ENCODE assay signal across 31 cellular contexts in genomic region chr9:120568816-120569215, GRCh38.
"Had no signal": no experiment of that assay in that cellular context is flagged by ENCODE, and none has a peak within 500 bp of the region (broad histone marks: within the 10 kb centered on the region; RNA-seq: fewer than 3 reads in every experiment).

No MANE protein-coding gene starts in this region.

- DNase-seq: activated CD4-positive, alpha-beta memory T cell treated with anti-CD3 and anti-CD28 coated beads for 36 hours; activated CD4-positive, alpha-beta T cell treated with anti-CD3 and anti-CD28 coated beads for 36 hours; activated CD4-positive, alpha-beta T cell treated with anti-CD3 and anti-CD28 coated beads, Interleukin-2, amount 10 ng/mL, durations not matched to agents 24 days and 14 days; activated CD4-positive, CD25-positive, alpha-beta regulatory T cell; activated CD4-positive, CD25-positive, alpha-beta regulatory T cell treated with anti-CD3 and anti-CD28 coated beads, Interleukin-2, amount 50 U/mL, for 72 hours; activated CD8-positive, alpha-beta memory T cell treated with anti-CD3 and anti-CD28 coated beads, Interleukin-2, amount 10 ng/mL, durations not matched to agents 7 days and 5 days; activated CD8-positive, alpha-beta memory T cell treated with anti-CD3 and anti-CD28 coated beads, Interleukin-2, amount 50 U/mL, for 4 hours; activated CD8-positive, alpha-beta T cell treated with anti-CD3 and anti-CD28 coated beads, Interleukin-2, amount 10 ng/mL, durations not matched to agents 7 days and 5 days; activated gamma-delta T cell; activated naive CD4-positive, alpha-beta T cell; activated naive CD4-positive, alpha-beta T cell treated with anti-CD3 and anti-CD28 coated beads, Interleukin-2, amount 10 ng/mL, durations not matched to agents 7 days and 5 days; activated naive CD8-positive, alpha-beta T cell treated with anti-CD3 and anti-CD28 coated beads, Interleukin-2, amount 10 ng/mL, durations not matched to agents 7 days and 5 days; activated T-cell treated with anti-CD3 and anti-CD28 coated beads, Interleukin-2, amount 50 U/mL, for 1 hour; activated T-cell treated with anti-CD3 and anti-CD28 coated beads, Interleukin-2, amount 50 U/mL, for 48 hours; central memory CD4-positive, alpha-beta T cell; cerebellar nuclear complex; colonic mucosa; effector memory CD4-positive, alpha-beta T cell; endodermal cell; foreskin fibroblast; T-cell; T1000 had no signal

- H3K9me3 Mint-ChIP-seq: activated CD4-positive, alpha-beta memory T cell treated with anti-CD3 and anti-CD28 coated beads for 36 hours; activated CD4-positive, alpha-beta T cell treated with anti-CD3 and anti-CD28 coated beads, Interleukin-2, amount 10 ng/mL, durations not matched to agents 24 days and 14 days; activated naive CD4-positive, alpha-beta T cell treated with anti-CD3 and anti-CD28 coated beads, Interleukin-2, amount 10 ng/mL, durations not matched to agents 7 days and 5 days; activated naive CD4-positive, alpha-beta T cell treated with anti-CD3 and anti-CD28 coated beads, Interleukin-2, amount 50 U/mL, for 72 hours; activated naive CD8-positive, alpha-beta T cell treated with anti-CD3 and anti-CD28 coated beads, Interleukin-2, amount 10 ng/mL, durations not matched to agents 7 days and 5 days; brain; endodermal cell; T-cell; T-helper 1 cell treated with Interleukin-12 subunit alpha and Interleukin-12 subunit beta and Interleukin-4 antibody, amounts not matched to agents 30 μg/mL and 1 μg/mL, for 36 hours; T-helper 2 cell treated with Interferon-gamma antibody and Interleukin-4, amounts not matched to agents 5 μg/mL and 100 μg/mL, for 36 hours had no signal

- H3K4me1 ChIP-seq: colonic mucosa had no signal

- H3K4me3 Mint-ChIP-seq: activated CD4-positive, alpha-beta memory T cell treated with anti-CD3 and anti-CD28 coated beads for 36 hours; activated CD4-positive, alpha-beta T cell treated with anti-CD3 and anti-CD28 coated beads for 36 hours; activated CD4-positive, alpha-beta T cell treated with anti-CD3 and anti-CD28 coated beads, Interleukin-2, amount 10 ng/mL, durations not matched to agents 24 days and 14 days; activated CD8-positive, alpha-beta memory T cell treated with anti-CD3 and anti-CD28 coated beads, Interleukin-2, amount 10 ng/mL, durations not matched to agents 7 days and 5 days; activated CD8-positive, alpha-beta T cell treated with anti-CD3 and anti-CD28 coated beads, Interleukin-2, amount 10 ng/mL, durations not matched to agents 7 days and 5 days; activated naive CD4-positive, alpha-beta T cell treated with anti-CD3 and anti-CD28 coated beads, Interleukin-2, amount 10 ng/mL, durations not matched to agents 7 days and 5 days; activated naive CD8-positive, alpha-beta T cell treated with anti-CD3 and anti-CD28 coated beads, Interleukin-2, amount 10 ng/mL, durations not matched to agents 7 days and 5 days; brain; endodermal cell; T-cell; T-helper 1 cell treated with Interleukin-12 subunit alpha and Interleukin-12 subunit beta and Interleukin-4 antibody, amounts not matched to agents 30 μg/mL and 1 μg/mL, for 36 hours; T-helper 2 cell treated with Interferon-gamma antibody and Interleukin-4, amounts not matched to agents 5 μg/mL and 100 μg/mL, for 36 hours had no signal

- H3K9me3 ChIP-seq: ascending aorta, breast epithelium, colonic mucosa had no signal

- H3K27ac Mint-ChIP-seq: activated CD4-positive, alpha-beta memory T cell treated with anti-CD3 and anti-CD28 coated beads for 36 hours; activated CD4-positive, alpha-beta T cell treated with anti-CD3 and anti-CD28 coated beads for 36 hours; activated CD8-positive, alpha-beta memory T cell treated with anti-CD3 and anti-CD28 coated beads, Interleukin-2, amount 10 ng/mL, durations not matched to agents 7 days and 5 days; activated CD8-positive, alpha-beta T cell treated with anti-CD3 and anti-CD28 coated beads, Interleukin-2, amount 10 ng/mL, durations not matched to agents 7 days and 5 days; activated naive CD4-positive, alpha-beta T cell treated with anti-CD3 and anti-CD28 coated beads, Interleukin-2, amount 10 ng/mL, durations not matched to agents 7 days and 5 days; activated naive CD4-positive, alpha-beta T cell treated with anti-CD3 and anti-CD28 coated beads, Interleukin-2, amount 50 U/mL, for 72 hours; activated naive CD8-positive, alpha-beta T cell treated with anti-CD3 and anti-CD28 coated beads, Interleukin-2, amount 10 ng/mL, durations not matched to agents 7 days and 5 days; endodermal cell; T-helper 1 cell treated with Interleukin-12 subunit alpha and Interleukin-12 subunit beta and Interleukin-4 antibody, amounts not matched to agents 30 μg/mL and 1 μg/mL, for 36 hours; T-helper 2 cell treated with Interferon-gamma antibody and Interleukin-4, amounts not matched to agents 5 μg/mL and 100 μg/mL, for 36 hours had no signal

- H3K36me3 ChIP-seq: colonic mucosa had no signal

- H3K27me3 Mint-ChIP-seq: activated CD4-positive, alpha-beta memory T cell treated with anti-CD3 and anti-CD28 coated beads for 36 hours; activated CD4-positive, alpha-beta T cell treated with anti-CD3 and anti-CD28 coated beads for 36 hours; activated CD4-positive, alpha-beta T cell treated with anti-CD3 and anti-CD28 coated beads, Interleukin-2, amount 10 ng/mL, durations not matched to agents 24 days and 14 days; activated CD8-positive, alpha-beta memory T cell treated with anti-CD3 and anti-CD28 coated beads, Interleukin-2, amount 10 ng/mL, durations not matched to agents 7 days and 5 days; activated naive CD4-positive, alpha-beta T cell treated with anti-CD3 and anti-CD28 coated beads, Interleukin-2, amount 10 ng/mL, durations not matched to agents 7 days and 5 days; activated naive CD8-positive, alpha-beta T cell treated with anti-CD3 and anti-CD28 coated beads, Interleukin-2, amount 10 ng/mL, durations not matched to agents 7 days and 5 days; brain; T-cell had no signal

- H3K4me1 Mint-ChIP-seq: activated naive CD4-positive, alpha-beta T cell treated with anti-CD3 and anti-CD28 coated beads, Interleukin-2, amount 10 ng/mL, durations not matched to agents 7 days and 5 days had no signal

- H3K27me3 ChIP-seq: ascending aorta, breast epithelium, cardiac muscle cell, colonic mucosa had no signal

- H3K27ac ChIP-seq: cardiac muscle cell, colonic mucosa had no signal

- ATAC-seq: activated CD4-positive, alpha-beta T cell treated with anti-CD3 and anti-CD28 coated beads for 36 hours; activated CD8-positive, alpha-beta memory T cell treated with anti-CD3 and anti-CD28 coated beads, Interleukin-2, amount 10 ng/mL, durations not matched to agents 7 days and 5 days; activated CD8-positive, alpha-beta T cell treated with anti-CD3 and anti-CD28 coated beads, Interleukin-2, amount 10 ng/mL, durations not matched to agents 7 days and 5 days; activated naive CD4-positive, alpha-beta T cell treated with anti-CD3 and anti-CD28 coated beads, Interleukin-2, amount 50 U/mL, for 72 hours; esophagus mucosa; T-cell had no signal

- H3K4me3 ChIP-seq: ascending aorta, breast epithelium, cardiac muscle cell, colonic mucosa had no signal

- FAIRE-seq: frontal cortex had no signal
